24 cellular contexts compared by ENCODE assay signal in the genomic region with DNA sequence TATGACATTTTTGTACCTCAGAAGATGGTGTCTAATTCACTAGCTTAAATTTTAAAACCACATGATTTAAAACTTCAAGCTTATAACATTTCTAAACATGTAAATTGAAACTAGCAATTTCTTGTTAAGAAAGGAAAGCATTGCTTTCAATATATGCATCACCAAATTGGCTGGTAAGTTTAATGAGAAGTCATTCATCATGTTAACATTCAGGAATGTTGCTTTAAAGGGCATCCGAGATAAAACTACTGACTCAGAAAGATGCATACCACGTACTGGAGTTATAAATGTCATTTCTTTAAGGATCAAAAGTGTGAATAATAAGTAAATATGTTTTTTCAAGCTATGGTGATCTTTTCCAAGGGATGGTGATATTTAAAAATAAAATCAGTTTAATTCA.
"Had no signal": no experiment of that assay in that cellular context is flagged by ENCODE, and none has a peak within 500 bp of the region (broad histone marks: within the 10 kb centered on the region; RNA-seq: fewer than 3 reads in every experiment).

No MANE protein-coding gene starts in this region.

- H3K36me3 Mint-ChIP-seq: natural killer cell; stimulated activated effector memory CD8-positive, alpha-beta T cell treated with anti-CD3 and anti-CD28 coated beads, Interleukin-12 subunit alpha, Interleukin-12 subunit beta, amount 100 ng/mL, for 72 hours; type B pancreatic cell had no signal

- H3K9me3 Mint-ChIP-seq: neural crest cell, type B pancreatic cell had no signal

- H3K27me3 ChIP-seq: esophagus muscularis mucosa, heart right ventricle, neutrophil, pancreas, stomach, testis, tibial artery had no signal

- H3K4me3 ChIP-seq: coronary artery, esophagus muscularis mucosa, heart right ventricle, left ventricle myocardium inferior, lower lobe of right lung, pancreas, stomach, testis, tibial artery had no signal

- H3K27ac ChIP-seq: coronary artery, esophagus muscularis mucosa, heart right ventricle, left ventricle myocardium inferior, lower lobe of right lung, neutrophil, pancreas, stomach, testis, tibial artery had no signal

- DNase-seq: dermis blood vessel endothelial cell; effector memory CD4-positive, alpha-beta T cell; foreskin melanocyte; glutamatergic neuron; heart right ventricle; hippocampal formation; left cardiac atrium; left ventricle myocardium inferior; lower lobe of right lung; natural killer cell; pancreas; stimulated activated CD4-positive, alpha-beta T cell treated with anti-CD3 and anti-CD28 coated beads, Interleukin-2, amount 100 ng/mL, for 24 hours; stimulated activated CD4-positive, alpha-beta T cell treated with anti-CD3 and anti-CD28 coated beads, Interleukin-4, amount 100 ng/mL, for 24 hours; stimulated activated naive CD4-positive, alpha-beta T cell treated with Interleukin-2 at 50 U/mL for 16 hours; stomach; testis; tibial artery had no signal

- H3K36me3 ChIP-seq: esophagus muscularis mucosa, heart right ventricle, left ventricle myocardium inferior, lower lobe of right lung, neutrophil, pancreas, stomach, tibial artery had no signal

- H3K4me1 Mint-ChIP-seq: natural killer cell; neural crest cell; stimulated activated effector memory CD8-positive, alpha-beta T cell treated with anti-CD3 and anti-CD28 coated beads, Interleukin-12 subunit alpha, Interleukin-12 subunit beta, amount 100 ng/mL, for 72 hours had no signal

- H3K27ac Mint-ChIP-seq: natural killer cell; stimulated activated effector memory CD8-positive, alpha-beta T cell treated with anti-CD3 and anti-CD28 coated beads, Interleukin-12 subunit alpha, Interleukin-12 subunit beta, amount 100 ng/mL, for 72 hours; type B pancreatic cell had no signal

- H3K4me3 Mint-ChIP-seq: natural killer cell; neural crest cell; stimulated activated effector memory CD8-positive, alpha-beta T cell treated with anti-CD3 and anti-CD28 coated beads, Interleukin-12 subunit alpha, Interleukin-12 subunit beta, amount 100 ng/mL, for 72 hours had no signal

- H3K4me1 ChIP-seq: heart right ventricle, left ventricle myocardium inferior, lower lobe of right lung, pancreas, stomach, testis, tibial artery had no signal

- H3K9me3 ChIP-seq: esophagus muscularis mucosa, heart right ventricle, left ventricle myocardium inferior, lower lobe of right lung, neutrophil, pancreas, stomach, testis, tibial artery had no signal

- FAIRE-seq: endothelial cell of umbilical vein, pancreas had no signal
